ENCODE assay signal across 2 cellular contexts in the genomic region with DNA sequence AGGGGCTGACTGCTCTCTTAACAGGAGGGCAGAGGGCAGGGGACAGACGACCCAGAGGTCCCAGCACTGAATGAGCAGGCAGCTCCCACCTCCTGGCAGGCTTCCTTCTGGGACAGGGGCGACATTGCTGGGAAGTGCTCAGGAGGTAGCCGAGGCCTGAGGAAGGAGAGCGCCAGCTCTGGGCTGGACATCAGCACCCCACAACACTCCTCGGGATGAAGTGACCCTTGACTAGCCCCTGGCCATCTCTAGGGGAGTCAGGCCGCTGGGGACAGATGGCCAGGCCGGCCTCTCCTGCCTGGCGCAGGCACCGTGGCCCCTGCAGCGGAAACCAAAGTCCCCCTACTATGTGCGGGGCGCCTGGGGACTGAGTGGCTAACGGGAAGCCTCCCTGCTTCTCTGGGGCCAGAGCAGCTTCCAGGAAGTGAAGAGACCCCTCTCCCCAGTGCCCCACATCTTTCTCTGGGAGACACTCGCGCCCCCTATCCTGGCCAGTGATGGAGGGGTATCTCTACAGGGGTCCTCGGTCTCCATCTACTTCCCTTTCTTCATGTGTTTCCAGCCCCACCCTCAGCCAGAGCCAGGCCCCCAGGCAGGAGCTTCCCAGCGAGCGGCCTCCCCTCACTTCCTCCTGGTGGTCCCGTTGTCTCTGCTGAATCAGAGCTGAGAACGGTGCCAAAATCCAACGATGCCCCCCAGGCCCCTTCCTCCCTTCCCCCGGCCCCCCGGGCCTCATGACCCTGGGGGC.
A peak's percentile ranks its signal among the peaks of the same experiment; 100 is the strongest.
TF ChIP-seq lines count a peak whose summit lies in the region.

No MANE protein-coding gene starts in this region.

TF ChIP-seq in HCT116, 20 proteins besides CTCF, POLR2A, EP300 and RAD21:
- no peak for TF ChIP-seq CEBPB (IDR thresholded peaks at IDR 0.05; ENCODE audit: low read depth)
- TF ChIP-seq ZNF274 (IDR thresholded peaks at IDR 0.05; ENCODE audit: low read depth, low read length), result no peak
- no peak for TF ChIP-seq YY1 (IDR thresholded peaks at IDR 0.05; ENCODE audit: extremely low read depth, insufficient replicate concordance, low read depth, low read length)
- no peak for TF ChIP-seq SIN3A (IDR thresholded peaks at IDR 0.05; ENCODE audit: low read depth)
- TF ChIP-seq, protein P1, sequence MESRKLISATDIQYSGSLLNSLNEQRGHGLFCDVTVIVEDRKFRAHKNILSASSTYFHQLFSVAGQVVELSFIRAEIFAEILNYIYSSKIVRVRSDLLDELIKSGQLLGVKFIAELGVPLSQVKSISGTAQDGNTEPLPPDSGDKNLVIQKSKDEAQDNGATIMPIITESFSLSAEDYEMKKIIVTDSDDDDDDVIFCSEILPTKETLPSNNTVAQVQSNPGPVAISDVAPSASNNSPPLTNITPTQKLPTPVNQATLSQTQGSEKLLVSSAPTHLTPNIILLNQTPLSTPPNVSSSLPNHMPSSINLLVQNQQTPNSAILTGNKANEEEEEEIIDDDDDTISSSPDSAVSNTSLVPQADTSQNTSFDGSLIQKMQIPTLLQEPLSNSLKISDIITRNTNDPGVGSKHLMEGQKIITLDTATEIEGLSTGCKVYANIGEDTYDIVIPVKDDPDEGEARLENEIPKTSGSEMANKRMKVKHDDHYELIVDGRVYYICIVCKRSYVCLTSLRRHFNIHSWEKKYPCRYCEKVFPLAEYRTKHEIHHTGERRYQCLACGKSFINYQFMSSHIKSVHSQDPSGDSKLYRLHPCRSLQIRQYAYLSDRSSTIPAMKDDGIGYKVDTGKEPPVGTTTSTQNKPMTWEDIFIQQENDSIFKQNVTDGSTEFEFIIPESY (IDR thresholded peaks at IDR 0.05; ENCODE audit: extremely low read depth, insufficient replicate concordance, low read length), result no peak
- no peak for TF ChIP-seq CBX3 (IDR thresholded peaks at IDR 0.05; ENCODE audit: low read depth)
- TF ChIP-seq, protein P2, sequence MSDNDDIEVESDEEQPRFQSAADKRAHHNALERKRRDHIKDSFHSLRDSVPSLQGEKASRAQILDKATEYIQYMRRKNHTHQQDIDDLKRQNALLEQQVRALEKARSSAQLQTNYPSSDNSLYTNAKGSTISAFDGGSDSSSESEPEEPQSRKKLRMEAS (IDR thresholded peaks at IDR 0.05), result no peak
- TF ChIP-seq, protein P3, sequence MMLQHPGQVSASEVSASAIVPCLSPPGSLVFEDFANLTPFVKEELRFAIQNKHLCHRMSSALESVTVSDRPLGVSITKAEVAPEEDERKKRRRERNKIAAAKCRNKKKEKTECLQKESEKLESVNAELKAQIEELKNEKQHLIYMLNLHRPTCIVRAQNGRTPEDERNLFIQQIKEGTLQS (IDR thresholded peaks at IDR 0.05), result no peak
- TF ChIP-seq, protein P4, sequence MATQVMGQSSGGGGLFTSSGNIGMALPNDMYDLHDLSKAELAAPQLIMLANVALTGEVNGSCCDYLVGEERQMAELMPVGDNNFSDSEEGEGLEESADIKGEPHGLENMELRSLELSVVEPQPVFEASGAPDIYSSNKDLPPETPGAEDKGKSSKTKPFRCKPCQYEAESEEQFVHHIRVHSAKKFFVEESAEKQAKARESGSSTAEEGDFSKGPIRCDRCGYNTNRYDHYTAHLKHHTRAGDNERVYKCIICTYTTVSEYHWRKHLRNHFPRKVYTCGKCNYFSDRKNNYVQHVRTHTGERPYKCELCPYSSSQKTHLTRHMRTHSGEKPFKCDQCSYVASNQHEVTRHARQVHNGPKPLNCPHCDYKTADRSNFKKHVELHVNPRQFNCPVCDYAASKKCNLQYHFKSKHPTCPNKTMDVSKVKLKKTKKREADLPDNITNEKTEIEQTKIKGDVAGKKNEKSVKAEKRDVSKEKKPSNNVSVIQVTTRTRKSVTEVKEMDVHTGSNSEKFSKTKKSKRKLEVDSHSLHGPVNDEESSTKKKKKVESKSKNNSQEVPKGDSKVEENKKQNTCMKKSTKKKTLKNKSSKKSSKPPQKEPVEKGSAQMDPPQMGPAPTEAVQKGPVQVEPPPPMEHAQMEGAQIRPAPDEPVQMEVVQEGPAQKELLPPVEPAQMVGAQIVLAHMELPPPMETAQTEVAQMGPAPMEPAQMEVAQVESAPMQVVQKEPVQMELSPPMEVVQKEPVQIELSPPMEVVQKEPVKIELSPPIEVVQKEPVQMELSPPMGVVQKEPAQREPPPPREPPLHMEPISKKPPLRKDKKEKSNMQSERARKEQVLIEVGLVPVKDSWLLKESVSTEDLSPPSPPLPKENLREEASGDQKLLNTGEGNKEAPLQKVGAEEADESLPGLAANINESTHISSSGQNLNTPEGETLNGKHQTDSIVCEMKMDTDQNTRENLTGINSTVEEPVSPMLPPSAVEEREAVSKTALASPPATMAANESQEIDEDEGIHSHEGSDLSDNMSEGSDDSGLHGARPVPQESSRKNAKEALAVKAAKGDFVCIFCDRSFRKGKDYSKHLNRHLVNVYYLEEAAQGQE (IDR thresholded peaks at IDR 0.05; ENCODE audit: low read depth), result no peak
- no peak for TF ChIP-seq POLR2AphosphoS5 (IDR thresholded peaks at IDR 0.05; ENCODE audit: low read depth, low read length)
- no peak for TF ChIP-seq SP1 (IDR thresholded peaks at IDR 0.05; ENCODE audit: low read depth)

TF ChIP-seq in endothelial cell of umbilical vein, 7 proteins besides CTCF, POLR2A, EP300 and RAD21:
- TF ChIP-seq GATA2 (IDR thresholded peaks at IDR 0.05; ENCODE audit: insufficient read depth, insufficient read length, low read depth, low read length), result no peak
- TF ChIP-seq, protein P2 (IDR thresholded peaks at IDR 0.05; ENCODE audit: insufficient read depth, insufficient read length), result no peak
- no peak for TF ChIP-seq JUN (IDR thresholded peaks at IDR 0.05; ENCODE audit: borderline replicate concordance, insufficient read depth, insufficient read length, low read depth)
- TF ChIP-seq MYC (IDR thresholded peaks at IDR 0.05; ENCODE audit: low read depth, low read length), result no peak
- peak; percentile 62 for TF ChIP-seq EZH2 (IDR thresholded peaks at IDR 0.05; ENCODE audit: borderline replicate concordance, low read depth, low read length, severe bottlenecking)
- no peak for TF ChIP-seq FOS (IDR thresholded peaks at IDR 0.05; ENCODE audit: borderline replicate concordance, insufficient read depth, low read length)
- no peak for TF ChIP-seq POLR2AphosphoS5 (IDR thresholded peaks at IDR 0.05; ENCODE audit: insufficient read depth, low read depth, low read length)
